ENCODE assay signal across 23 cellular contexts in the genomic region with DNA sequence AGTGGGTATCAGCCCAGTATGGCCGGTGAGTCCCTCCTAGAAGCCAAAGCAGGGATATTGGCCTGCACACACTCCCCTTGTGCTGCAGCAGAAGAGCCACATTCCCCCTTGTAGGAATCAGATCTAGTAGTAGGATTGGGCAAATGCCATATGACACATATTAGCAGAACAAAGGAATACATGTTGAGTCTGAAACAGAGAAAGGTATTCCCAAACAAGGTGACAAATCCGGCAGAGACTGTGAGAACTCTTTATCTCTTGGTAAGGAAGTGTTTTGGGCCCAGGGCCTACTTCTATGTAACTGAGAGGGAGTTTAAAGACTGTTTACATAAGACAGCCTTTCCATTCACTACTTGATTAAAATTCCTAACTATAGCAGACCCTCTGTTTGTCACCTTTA.
"Had no signal": no experiment of that assay in that cellular context is flagged by ENCODE, and none has a peak within 500 bp of the region (broad histone marks: within the 10 kb centered on the region; RNA-seq: fewer than 3 reads in every experiment).

No MANE protein-coding gene starts in this region.

- H3K36me3 ChIP-seq: SJSA1 had no signal

- H3K4me2 ChIP-seq: KMS-11 had no signal

- H3K27me3 Mint-ChIP-seq: IgD-negative memory B cell had no signal

- H3K4me1 Mint-ChIP-seq: IgD-negative memory B cell had no signal

- ATAC-seq: K562 had no signal

- H3K27ac Mint-ChIP-seq: IgD-negative memory B cell had no signal

- H3K27me3 ChIP-seq: SJSA1 had no signal

- DNase-seq: Kasumi-1, MM.1S, NCI-H1092 treated with DMSO at 0.1 percent for 48 hours, NCI-H1436, NCI-H187, NCI-H2029, NCI-H2081 treated with DMSO at 0.1 percent for 48 hours, NCI-H226, NCI-H446, NCI-H510A, NCI-H524 treated with DMSO at 0.1 percent for 48 hours, NCI-H69, NCI-H774, Right ventricle myocardium superior, RPMI8226, SIG-M5 had no signal

- H3K4me3 Mint-ChIP-seq: IgD-negative memory B cell had no signal

- H3K36me3 Mint-ChIP-seq: IgD-negative memory B cell had no signal

- H3K9ac ChIP-seq: KMS-11 had no signal

- FAIRE-seq: HTR-8/SVneo, K562, RCC 7860 had no signal

- H3K4me3 ChIP-seq: K562, SJSA1, SK-N-MC had no signal

- H3K27ac ChIP-seq: KMS-11, SJSA1, SK-N-MC had no signal
